Comparison of ENCODE assay signal across 9 cellular contexts in the genomic region with DNA sequence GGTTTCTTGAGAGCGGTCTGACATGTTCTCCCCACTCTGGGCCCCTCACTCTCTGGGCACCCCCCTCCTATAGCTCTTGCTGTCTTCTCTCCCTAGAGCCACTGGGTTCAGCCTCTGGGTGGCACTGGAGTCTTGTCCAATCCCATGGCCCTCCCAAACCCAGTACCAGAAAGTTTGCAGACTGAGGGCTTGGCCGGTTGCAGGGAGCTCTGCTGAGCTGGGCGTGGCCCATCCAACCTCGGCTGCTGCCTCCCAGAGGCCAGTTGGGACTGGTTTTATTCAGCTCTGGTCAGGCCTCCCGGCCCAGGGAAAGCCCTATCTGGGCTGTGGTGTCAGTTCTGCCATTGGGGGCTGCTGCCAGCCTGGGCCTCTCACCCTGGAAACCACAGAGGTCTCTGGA. TPM values are rescaled to one million over a fixed set of nuclear protein-coding genes. Genes with fewer than 3 reads are reported as not detected.
DNase-seq lines count a peak whose midpoint lies in the region; ATAC-seq and TF ChIP-seq lines count a peak whose summit lies in the region.
"Had no signal": no experiment of that assay in that cellular context is flagged by ENCODE, and none has a peak within 500 bp of the region (broad histone marks: within the 10 kb centered on the region; RNA-seq: fewer than 3 reads in every experiment).

No MANE protein-coding gene starts in this region.

- no peaks in the 10 kb centered on the region for H3K9me3 Mint-ChIP-seq in chondrocyte (ENCODE audit: low read depth)

- TF ChIP-seq CTCF in BE2C (IDR thresholded peaks at IDR 0.05; ENCODE audit: low read depth, low read length) (peak; percentile 9; the same call in 1 of the 2 replicates), chondrocyte (IDR thresholded peaks at IDR 0.05) (peak; percentile 65)

- H3K36me3 ChIP-seq in BE2C (no peaks in the 10 kb centered on the region), Karpas-422 (ENCODE audit: insufficient read depth, low read length) (no peaks in the 10 kb centered on the region)

- H3K9me3 ChIP-seq in BE2C (no peaks in the 10 kb centered on the region), Karpas-422 (ENCODE audit: low read length) (no peaks in the 10 kb centered on the region)

- peaks cover 25% of the 10 kb centered on the region for H3K36me3 Mint-ChIP-seq in chondrocyte (ENCODE audit: low read depth)

- DNase-seq in BE2C, result no peak
- peak; percentile 61 for DNase-seq in Karpas-422
- no peak for DNase-seq in chondrocyte (ENCODE audit: low spot score)
- peak in 1 of 2 donors; percentile 45 for DNase-seq in left colon
- DNase-seq in NCI-H146 (lab: John Stamatoyannopoulos, UW), result no peak
- DNase-seq in activated CD4-positive, CD25-positive, alpha-beta regulatory T cell (lab: John Stamatoyannopoulos, UW), result no peak
- DNase-seq: activated effector memory CD4-positive, alpha-beta T cell treated with Interleukin-2 at 50 U/mL for 16 hours had no signal

- intact Hi-C loops in left colon (cut with DNase I, micrococcal nuclease), result no loop called here

- no peaks in the 10 kb centered on the region for H3K27me3 Mint-ChIP-seq in chondrocyte (ENCODE audit: low read depth)

- H3K9ac ChIP-seq in Karpas-422 (ENCODE audit: low read length), result no peak overlapping the region

- no peak overlapping the region for H3K4me3 Mint-ChIP-seq in chondrocyte (ENCODE audit: unreplicated experiment)

- H4K20me1 ChIP-seq in Karpas-422 (ENCODE audit: insufficient read depth, low read depth, low read length), result no peaks in the 10 kb centered on the region

- ATAC-seq in left colon (peak; percentile 76), HG03045 (IDR thresholded peaks at IDR 0.05; ENCODE audit: unreplicated experiment) (no peak), HG03135 (IDR thresholded peaks at IDR 0.05; ENCODE audit: unreplicated experiment) (no peak)

- no peaks in the 10 kb centered on the region for H3K9me2 ChIP-seq in Karpas-422 (replicated peaks; ENCODE audit: insufficient read depth, low read length)

- no peaks in the 10 kb centered on the region for H3K79me2 ChIP-seq in Karpas-422 (ENCODE audit: low read length)

- H3K27me3 ChIP-seq in BE2C (no peaks in the 10 kb centered on the region), Karpas-422 (ENCODE audit: low read length) (no peaks in the 10 kb centered on the region)

- no peak overlapping the region for H3K4me3 ChIP-seq in BE2C (ENCODE audit: low read depth, low read length)
- no peak overlapping the region for H3K4me3 ChIP-seq in Karpas-422 (ENCODE audit: low read length)

- no peak overlapping the region for H3K4me2 ChIP-seq in Karpas-422 (ENCODE audit: low read depth, low read length, poor library complexity, severe bottlenecking)

- H2AFZ ChIP-seq in Karpas-422 (ENCODE audit: low read length), result no peak overlapping the region

- H3K27ac ChIP-seq in Karpas-422 (ENCODE audit: low read length), result no peak overlapping the region

- H3K4me1 ChIP-seq in BE2C (no peaks in the 10 kb centered on the region), Karpas-422 (ENCODE audit: low read length) (peaks cover 14% of the 10 kb centered on the region)

- H3K27ac Mint-ChIP-seq in chondrocyte (ENCODE audit: unreplicated experiment), result no peak overlapping the region

- peaks cover 18% of the 10 kb centered on the region for H3K4me1 Mint-ChIP-seq in chondrocyte (ENCODE audit: low read depth)

RNA-seq across cellular contexts. Expression of a gene that starts 37.9 kb away (rescaled TPM):
- polyA plus RNA-seq in BE2C (2012; ENCODE audit: insufficient read depth, insufficient read length, low read depth), result 27.2 TPM
- total RNA-seq in Karpas-422 (2014; rRNA removed; shearing (Covaris generic); ENCODE audit: low replicate concordance), result 25.7 and 40.0 TPM in 2 replicates
- total RNA-seq in chondrocyte (16.6 to 18.9 TPM (median 16.9 TPM) in 3 replicates), left colon (10 to 100 TPM; 30.6 to 35.2 TPM)

RNA-seq across cellular contexts. Expression of a gene that starts 38.4 kb away (rescaled TPM):
- 11.5 TPM for polyA plus RNA-seq in BE2C (2012; ENCODE audit: insufficient read depth, insufficient read length, low read depth)
- 113 and 120 TPM in 2 replicates for total RNA-seq in Karpas-422 (2014; rRNA removed; shearing (Covaris generic); ENCODE audit: low replicate concordance)
- 209 to 313 TPM (median 212 TPM) in 3 replicates for total RNA-seq in chondrocyte
- 100 to 1,000 TPM; 144 to 235 TPM for total RNA-seq in left colon
